In the genomic region with DNA sequence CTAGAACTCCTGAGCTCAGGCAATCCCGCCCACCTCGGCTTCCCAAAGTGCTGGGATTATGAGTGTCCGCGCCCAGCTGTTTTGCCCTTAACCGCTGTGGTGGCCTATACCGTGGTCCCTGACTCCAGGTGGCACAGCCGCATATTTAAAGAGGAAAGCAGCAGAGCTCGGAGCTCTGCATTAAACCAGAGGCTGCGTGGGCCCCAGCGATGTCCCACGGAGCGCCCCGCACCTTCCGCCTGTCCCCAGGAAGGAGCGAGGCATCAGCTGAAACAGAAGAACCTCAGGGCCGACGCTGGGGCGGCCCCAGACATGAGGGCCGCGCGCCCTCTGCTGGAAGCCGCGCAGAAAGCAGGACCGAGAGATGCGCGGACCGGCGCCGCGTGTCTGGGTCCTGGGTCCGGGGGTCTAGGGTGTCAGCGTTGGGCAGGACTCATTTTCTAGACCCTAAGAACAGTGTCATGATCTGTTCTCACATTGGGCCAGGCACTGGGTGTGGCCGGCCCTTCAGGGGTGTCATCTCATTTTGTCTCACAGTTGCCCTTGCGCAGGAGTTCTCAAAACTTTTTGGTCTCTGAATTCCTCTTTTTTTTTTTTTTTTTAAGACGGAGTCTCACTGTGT, we compare ENCODE assay signal across 8 cellular contexts. TPM values are rescaled to one million over a fixed set of nuclear protein-coding genes. Genes with fewer than 3 reads are reported as not detected.
DNase-seq lines count a peak whose midpoint lies in the region; ATAC-seq and TF ChIP-seq lines count a peak whose summit lies in the region.

No MANE protein-coding gene starts in this region.

- H3K4me3 ChIP-seq in DND-41 (ENCODE audit: low read depth in 1 of 2, low read length in 2 of 2) (no peak overlapping the region), RWPE2 (ENCODE audit: severe bottlenecking) (no peak overlapping the region), fibroblast of villous mesenchyme (ENCODE audit: low read depth, low read length) (no peak overlapping the region), osteoblast (ENCODE audit: insufficient read depth, low read length) (peak overlapping the region; percentile 41), suprapubic skin (no peak overlapping the region)

- TF ChIP-seq EP300 in suprapubic skin (IDR thresholded peaks at IDR 0.05), result no peak

- H3K79me2 ChIP-seq in DND-41 (ENCODE audit: insufficient read depth, low read length) (no peaks in the 10 kb centered on the region), osteoblast (ENCODE audit: insufficient read depth, low read length) (no peaks in the 10 kb centered on the region)

- TF ChIP-seq CTCF in DND-41 (IDR thresholded peaks at IDR 0.05; ENCODE audit: borderline replicate concordance, extremely low read depth, low read length, poor library complexity, severe bottlenecking) (peak; percentile 90), RWPE2 (IDR thresholded peaks at IDR 0.05; ENCODE audit: poor library complexity, severe bottlenecking) (peak; percentile 93), fibroblast of villous mesenchyme (IDR thresholded peaks at IDR 0.05; ENCODE audit: insufficient read depth, low read depth, low read length) (peak; percentile 94), osteoblast (IDR thresholded peaks at IDR 0.05; ENCODE audit: extremely low read depth, low read depth, low read length) (peak; percentile 84), suprapubic skin (IDR thresholded peaks at IDR 0.05) (peak; percentile 60 to 90)

- H3K27ac ChIP-seq in DND-41 (ENCODE audit: low read length), result no peak overlapping the region
- H3K27ac ChIP-seq in RWPE2 (ENCODE audit: poor library complexity, severe bottlenecking), result no peak overlapping the region
- no peak overlapping the region for H3K27ac ChIP-seq in osteoblast (ENCODE audit: low read depth, low read length)
- H3K27ac ChIP-seq in suprapubic skin, result no peak overlapping the region

- TF ChIP-seq POLR2A in suprapubic skin (IDR thresholded peaks at IDR 0.05), result no peak

- H4K20me1 ChIP-seq in DND-41 (ENCODE audit: insufficient read depth, low read length) (no peaks in the 10 kb centered on the region), osteoblast (ENCODE audit: insufficient read depth, low read length) (no peaks in the 10 kb centered on the region)

- no peaks in the 10 kb centered on the region for H3K27me3 ChIP-seq in DND-41 (ENCODE audit: insufficient read depth, low read length, poor library complexity)
- H3K27me3 ChIP-seq in RWPE2 (ENCODE audit: insufficient read depth, poor library complexity, severe bottlenecking), result no peaks in the 10 kb centered on the region
- peaks cover 8% of the 10 kb centered on the region for H3K27me3 ChIP-seq in osteoblast (ENCODE audit: insufficient read depth, low read length)
- no peaks in the 10 kb centered on the region for H3K27me3 ChIP-seq in suprapubic skin

- H3K4me1 ChIP-seq in DND-41 (ENCODE audit: insufficient read depth, low read length), result peaks cover 2% of the 10 kb centered on the region; the same call in 1 of the 2 replicates
- no peaks in the 10 kb centered on the region for H3K4me1 ChIP-seq in RWPE2 (ENCODE audit: insufficient read depth, poor library complexity, severe bottlenecking)
- H3K4me1 ChIP-seq in osteoblast (ENCODE audit: insufficient read depth, low read length), result no peaks in the 10 kb centered on the region
- H3K4me1 ChIP-seq in suprapubic skin, result peaks cover 5% of the 10 kb centered on the region

- H3K4me2 ChIP-seq in DND-41 (ENCODE audit: insufficient read depth, low read length) (peak overlapping the region; percentile 44), osteoblast (ENCODE audit: insufficient read depth, low read length) (peak overlapping the region; percentile 74)

- H2AFZ ChIP-seq in DND-41 (ENCODE audit: low read depth, low read length) (peak overlapping the region; percentile 60; the same call in 1 of the 2 replicates), osteoblast (ENCODE audit: low read length) (peak overlapping the region; percentile 76)

- H3K9me3 ChIP-seq in DND-41 (ENCODE audit: insufficient read depth, low read length, severe bottlenecking), result no peaks in the 10 kb centered on the region
- peaks cover 5% of the 10 kb centered on the region for H3K9me3 ChIP-seq in RWPE2 (ENCODE audit: severe bottlenecking)
- no peaks in the 10 kb centered on the region for H3K9me3 ChIP-seq in osteoblast (ENCODE audit: low read depth, low read length)
- H3K9me3 ChIP-seq in suprapubic skin, result no peaks in the 10 kb centered on the region

- H3K36me3 ChIP-seq in DND-41 (ENCODE audit: insufficient read depth, low read length) (no peaks in the 10 kb centered on the region), RWPE2 (ENCODE audit: low read depth) (no peaks in the 10 kb centered on the region), osteoblast (ENCODE audit: insufficient read depth, low read length) (no peaks in the 10 kb centered on the region), suprapubic skin (no peaks in the 10 kb centered on the region)

- WGBS in suprapubic skin, result 12% methylated on average over 27 of the region's 35 CpGs

- no peak overlapping the region for H3K9ac ChIP-seq in DND-41 (ENCODE audit: low read depth, low read length)

- ATAC-seq in DND-41 (ENCODE audit: insufficient read depth, low read depth) (peak; percentile 96), RWPE2 (ENCODE audit: low read depth) (peak; percentile 82), GM19328 (IDR thresholded peaks at IDR 0.05; ENCODE audit: unreplicated experiment) (no peak)

- DNase-seq in DND-41 (peak; percentile 69), HUDEP-2 (lab: John Stamatoyannopoulos, UW; ENCODE audit: unreplicated experiment in 76 of 76) (peak in 53 of 76 experiments; percentile 4 to 62 (median 25)), RWPE2 (ENCODE audit: low spot score) (no peak), fibroblast of villous mesenchyme (ENCODE audit: low read depth) (peak; percentile 67), osteoblast (ENCODE audit: insufficient read length, low spot score, missing footprints) (peak; percentile 95), suprapubic skin (ENCODE audit: low spot score in 2 of 2) (no peak)
- DNase-seq in activated T-helper 1 cell treated with anti-CD3 and anti-CD28 coated beads, Interleukin-2, amount 50 U/mL, for 16 hours (ENCODE audit: low read depth in 1 of 2, low spot score in 1 of 2), result peak; percentile 46 to 55

RNA-seq across cellular contexts. Expression of a gene that starts 37.7 kb away (rescaled TPM):
- total RNA-seq in fibroblast of villous mesenchyme, result 0.43 and 1.3 TPM in 2 replicates
- under 0.01 TPM in 1 of 2 replicates, not detected in the other for total RNA-seq in osteoblast
- total RNA-seq in suprapubic skin, result 10 to 100 TPM in 1 of 4 donors, 1 to 10 TPM in 3; 4.0 to 16.9 (median 5.2) TPM

RNA-seq across cellular contexts. Expression of a gene that starts 49.6 kb away (rescaled TPM):
- total RNA-seq in fibroblast of villous mesenchyme, result 0.32 and 0.43 TPM in 2 replicates
- under 0.01 TPM in 1 of 2 replicates, not detected in the other for total RNA-seq in osteoblast
- total RNA-seq in suprapubic skin, result 10 to 100 TPM; 15.2 to 28.7 (median 21.0) TPM

Comparison
In these comparisons a context has a peak if more than half of its experiments do, and no peak if none do; other contexts are left out.
1. DNase-seq: peak in DND-41 (single experiment), HUDEP-2 (53 of 76), activated T-helper 1 cell treated with anti-CD3 and anti-CD28 coated beads, Interleukin-2, amount 50 U/mL, for 16 hours (2 of 2), fibroblast of villous mesenchyme (single experiment) and osteoblast (single experiment); none in RWPE2 (single experiment) and suprapubic skin (0 of 2).
2. RNA of a gene that starts 49.6 kb away (total RNA-seq): 15.2 to 28.7 TPM in suprapubic skin; 0.32 to 0.43 TPM in fibroblast of villous mesenchyme and under 0.01 TPM in osteoblast; every median in the first group is over 10 times any median in the second.
3. Peak in every context shown above with its lines, with median percentiles within 50 percentile points of each other: CTCF ChIP-seq.